Comparison of ENCODE assay signal across 8 cellular contexts in the genomic region with DNA sequence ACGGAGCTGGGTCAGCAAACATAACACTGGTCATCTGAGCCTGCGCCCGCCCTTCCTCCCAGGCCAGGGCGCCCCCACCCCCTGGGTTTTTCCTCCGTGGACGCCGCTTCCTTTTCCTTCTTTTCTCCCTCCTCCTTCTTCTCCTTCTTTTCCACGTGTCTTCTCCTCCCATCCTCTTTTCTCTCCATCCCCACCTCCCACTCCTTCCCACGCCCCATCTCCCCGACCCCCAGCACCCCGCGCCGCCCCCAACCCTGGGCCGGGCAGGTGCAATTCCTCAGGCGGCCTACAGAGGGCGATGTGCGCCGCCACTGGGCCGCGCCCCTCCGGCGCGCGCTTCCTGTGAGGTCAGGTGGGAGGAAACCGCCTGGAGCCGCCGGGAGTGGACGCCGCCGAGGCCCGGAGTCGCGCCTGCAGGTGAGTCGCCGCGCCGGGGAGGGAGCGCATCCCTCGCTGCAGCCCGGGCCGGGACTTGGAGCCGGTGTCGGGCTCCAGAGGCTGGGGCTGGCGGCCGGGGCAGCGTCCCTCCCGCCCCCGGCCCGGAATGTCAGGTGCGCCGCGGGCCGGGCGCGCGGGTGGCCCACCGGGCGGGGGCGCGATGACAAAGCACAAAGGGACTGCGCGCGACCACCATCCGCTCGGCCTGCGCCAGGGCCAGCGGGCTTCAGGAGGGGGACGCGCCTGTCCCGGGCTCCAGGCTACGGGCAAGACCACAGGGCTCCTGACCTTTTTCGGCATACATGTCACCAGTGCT. TPM values are rescaled to one million over a fixed set of nuclear protein-coding genes. Genes with fewer than 3 reads are reported as not detected.
DNase-seq lines count a peak whose midpoint lies in the region.

A gene with protein sequence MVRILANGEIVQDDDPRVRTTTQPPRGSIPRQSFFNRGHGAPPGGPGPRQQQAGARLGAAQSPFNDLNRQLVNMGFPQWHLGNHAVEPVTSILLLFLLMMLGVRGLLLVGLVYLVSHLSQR (plus strand): TSS at position 351 of the 754 bp plus-strand sequence. CDS start 1,497 bp downstream, outside the sequence.

- H3K4me3 ChIP-seq in iPS DF 6.9 (ENCODE audit: low read length), result peak within 1 kb of the TSS; percentile 43; the same call in 1 of the 2 replicates
- H3K4me3 ChIP-seq in skeletal muscle satellite cell (ENCODE audit: low read length), result peak within 1 kb of the TSS; percentile 61

- no peaks in the 10 kb centered on the region for H3K9me3 ChIP-seq in iPS DF 6.9 (ENCODE audit: control insufficient read depth, insufficient read depth, low read length)
- no peaks in the 10 kb centered on the region for H3K9me3 ChIP-seq in skeletal muscle satellite cell (replicated peaks; ENCODE audit: low read length)

- no peak within 1 kb of the TSS for H3K9ac ChIP-seq in skeletal muscle satellite cell (ENCODE audit: low read depth, low read length)

- H3K27ac ChIP-seq in angular gyrus (ENCODE audit: low read depth, low read length) (peak within 1 kb of the TSS; percentile 52), iPS DF 6.9 (ENCODE audit: low read length) (no peak within 1 kb of the TSS)

- peaks cover 8% of the 10 kb centered on the region for H3K36me3 ChIP-seq in iPS DF 6.9 (ENCODE audit: control insufficient read depth, insufficient read depth, low read length)
- no peaks in the 10 kb centered on the region for H3K36me3 ChIP-seq in skeletal muscle satellite cell (ENCODE audit: insufficient read depth, low read length)

- WGBS in iPS DF 6.9 (ENCODE audit: insufficient coverage, insufficient read length), result 100% methylated on average over 2 of the region's 72 CpGs

- DNase-seq in DMS79 (lab: John Stamatoyannopoulos, UW), result peak; percentile 7
- DNase-seq in HT1080 (ENCODE audit: low read depth), result peak; percentile 21
- DNase-seq in T follicular helper cell (ENCODE audit: low read depth), result peak; percentile 66
- no peak for DNase-seq in iPS DF 6.9 (ENCODE audit: low read depth, low spot score)
- DNase-seq in NCI-H446 treated with DMSO at 0.1 percent for 48 hours (lab: John Stamatoyannopoulos, UW), result no peak
- DNase-seq in NCI-H524 treated with DMSO at 0.1 percent for 48 hours (lab: John Stamatoyannopoulos, UW), result no peak

- peak within 1 kb of the TSS; percentile 76 for H3K4me2 ChIP-seq in skeletal muscle satellite cell (ENCODE audit: low read length)

- H3K27me3 ChIP-seq in iPS DF 6.9 (ENCODE audit: control insufficient read depth, insufficient read depth, low read length) (no peaks in the 10 kb centered on the region), skeletal muscle satellite cell (ENCODE audit: control insufficient read depth, insufficient read depth, low read length) (peaks cover 60% of the 10 kb centered on the region)

- no peaks in the 10 kb centered on the region for H3K4me1 ChIP-seq in iPS DF 6.9 (ENCODE audit: control insufficient read depth, insufficient read depth, low read length)
- H3K4me1 ChIP-seq in skeletal muscle satellite cell (ENCODE audit: control insufficient read depth, insufficient read depth, low read length), result no peaks in the 10 kb centered on the region

RNA-seq across cellular contexts. Expression of the gene that starts here (rescaled TPM):
- 4.1 and 4.6 TPM in 2 replicates for total RNA-seq in HT1080 (2014; rRNA removed; shearing (Covaris generic))
- polyA plus RNA-seq in HT1080 (2015; cell fraction: cytosol; rRNA removed), result 11.1 and 14.1 TPM in 2 replicates
- 10.1 and 11.3 TPM in 2 replicates for polyA plus RNA-seq in HT1080 (2015; cell fraction: nucleus; rRNA removed)
- total RNA-seq in skeletal muscle satellite cell (2012; rRNA removed), result not detected in 2 replicates

Comparison
In these comparisons a context has a peak if more than half of its experiments do, and no peak if none do; other contexts are left out.
1. DNase-seq: peak in DMS79 (single experiment), HT1080 (single experiment) and T follicular helper cell (single experiment); none in iPS DF 6.9 (single experiment), NCI-H446 treated with DMSO at 0.1 percent for 48 hours (single experiment) and NCI-H524 treated with DMSO at 0.1 percent for 48 hours (single experiment).